11 cellular contexts compared by ENCODE assay signal in the genomic region with DNA sequence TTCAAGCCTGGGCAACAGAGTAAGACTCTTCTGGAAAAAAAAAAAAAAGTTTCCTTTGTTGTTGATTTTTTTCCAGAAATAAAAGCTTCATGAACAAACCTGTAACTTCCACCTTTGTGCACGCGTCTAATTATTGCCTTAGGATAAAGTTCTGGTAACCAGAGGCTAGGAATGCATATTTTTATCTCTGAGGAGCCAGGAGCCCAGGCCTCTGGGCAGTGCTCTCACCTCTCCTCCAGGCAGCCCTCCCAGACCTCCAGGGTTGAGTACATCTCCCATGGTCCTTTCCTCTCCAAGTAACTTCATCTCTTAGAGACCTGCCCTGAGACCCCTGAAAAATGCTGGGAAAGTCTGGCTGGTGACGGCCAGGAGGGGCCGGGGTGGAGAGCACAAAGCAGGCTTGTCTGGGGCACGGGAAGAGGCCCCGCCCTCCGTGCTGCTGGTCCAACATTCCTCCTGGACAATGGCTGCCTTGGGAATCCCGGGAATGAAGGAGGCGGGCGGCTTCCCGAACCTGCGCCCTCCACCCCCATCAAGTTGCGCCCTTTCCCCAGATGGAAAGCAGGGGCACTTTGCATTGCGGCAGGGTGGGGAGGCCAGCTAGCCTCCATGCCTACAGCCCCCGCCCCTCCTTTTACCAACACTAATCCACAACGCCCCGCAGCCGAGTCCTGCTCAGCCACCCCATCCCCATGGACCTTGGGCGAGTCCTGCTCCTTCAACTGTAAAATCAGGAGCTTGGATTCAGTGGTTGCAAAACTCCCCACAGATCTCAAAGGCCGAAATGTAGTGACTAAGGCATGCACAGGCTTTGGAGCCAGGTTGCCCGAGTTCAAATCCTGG. TPM values are rescaled to one million over a fixed set of nuclear protein-coding genes. Genes with fewer than 3 reads are reported as not detected.
DNase-seq lines count a peak whose midpoint lies in the region; ATAC-seq, FAIRE-seq and TF ChIP-seq lines count a peak whose summit lies in the region.
"Had no signal": no experiment of that assay in that cellular context is flagged by ENCODE, and none has a peak within 500 bp of the region (broad histone marks: within the 10 kb centered on the region; RNA-seq: fewer than 3 reads in every experiment).

No MANE protein-coding gene starts in this region.

- no peak for TF ChIP-seq EP300 in K562 (IDR thresholded peaks at IDR 0.05; ENCODE audit: low read length)

- H3K79me2 ChIP-seq in K562 (ENCODE audit: control insufficient read depth, insufficient read depth, low read length) = no peaks in the 10 kb centered on the region

- H3K36me3 ChIP-seq in ES-I3 (ENCODE audit: insufficient read depth, low read length) (no peaks in the 10 kb centered on the region), K562 (ENCODE audit: control insufficient read depth, insufficient read depth, low read length) (no peaks in the 10 kb centered on the region), iPS-18a (ENCODE audit: control insufficient read depth, low read depth, low read length) (no peaks in the 10 kb centered on the region)

- BruUV-seq in K562 (replicated peaks; lab: Mats Ljungman, UMichigan) = no TSS peak

- ATAC-seq in K562 (no peak), HG02798 (IDR thresholded peaks at IDR 0.05; ENCODE audit: poor library complexity, unreplicated experiment) (no peak), GM18870 (IDR thresholded peaks at IDR 0.05; ENCODE audit: unreplicated experiment) (no peak), GM21390 (IDR thresholded peaks at IDR 0.05; ENCODE audit: unreplicated experiment) (no peak)
- ATAC-seq: activated naive CD8-positive, alpha-beta T cell treated with anti-CD3 and anti-CD28 coated beads, Interleukin-2, amount 50 U/mL, for 24 hours had no signal

- CTCF ChIA-PET in K562 (lab: Yijun Ruan, JAX; ENCODE audit: low intra/inter-chr PET ratio) = no interaction called here

- no peaks in the 10 kb centered on the region for H3K9me1 ChIP-seq in K562 (ENCODE audit: control insufficient read depth, insufficient read depth, low read length)

- H3K9me3 ChIP-seq in ES-I3 (ENCODE audit: control insufficient read depth, insufficient read depth, low read length) (no peaks in the 10 kb centered on the region), K562 (replicated peaks; ENCODE audit: control insufficient read depth, insufficient read depth, low read depth, low read length) (no peaks in the 10 kb centered on the region), iPS-18a (ENCODE audit: control insufficient read depth, low read depth, low read length) (no peaks in the 10 kb centered on the region)

- no peak for TF ChIP-seq CTCF in K562 (IDR thresholded peaks at IDR 0.05 in 2 of 3, conservative IDR thresholded peaks at IDR 0.05 in 1 of 3; ENCODE audit: insufficient read depth in 2 of 3, low read depth in 1 of 3, low read length in 3 of 3)

- no peak for TF ChIP-seq POLR2A in K562 (conservative IDR thresholded peaks at IDR 0.05)

- in situ Hi-C loops in K562 (cut with MboI) = no loop called here

- no peak overlapping the region for H3K27ac ChIP-seq in K562 (ENCODE audit: extremely low read depth, low read depth, low read length)
- H3K27ac ChIP-seq in iPS-18a (ENCODE audit: low read length) = no peak overlapping the region

- peaks cover 4% of the 10 kb centered on the region; the same call in 1 of the 2 replicates for H4K20me1 ChIP-seq in K562 (replicated peaks; ENCODE audit: control insufficient read depth, insufficient read depth, low read length)

- intact Hi-C loops in K562 (cut with micrococcal nuclease) = no loop called here

- no peak for FAIRE-seq in K562 (lab: Jason Lieb, UNC)
- FAIRE-seq: islet of Langerhans had no signal

- H2AFZ ChIP-seq in K562 (ENCODE audit: low read depth, low read length) = no peak overlapping the region

- H3K4me1 ChIP-seq in ES-I3 (ENCODE audit: insufficient read depth, low read length) (no peaks in the 10 kb centered on the region), K562 (replicated peaks in 1 of 2; ENCODE audit: control insufficient read depth in 2 of 2, insufficient read depth in 2 of 2, low read length in 2 of 2) (no peaks in the 10 kb centered on the region), iPS-18a (ENCODE audit: control insufficient read depth, low read depth, low read length) (peaks cover 18% of the 10 kb centered on the region)

- H3K4me2 ChIP-seq in K562 (ENCODE audit: insufficient read depth, low read length) = no peak overlapping the region

- WGBS in K562 (ENCODE audit: insufficient coverage, low coverage, missing lambda C conversion rate) = 2% methylated on average over 21 of the region's 21 CpGs

- H3K9ac ChIP-seq in ES-I3 (ENCODE audit: low read depth, low read length) = peak overlapping the region; percentile 32
- no peak overlapping the region for H3K9ac ChIP-seq in K562 (ENCODE audit: insufficient read depth in 1 of 2, low read depth in 2 of 2, low read length in 2 of 2)
- peak overlapping the region; percentile 67 for H3K9ac ChIP-seq in iPS-18a (ENCODE audit: low read length)

- H3K27me3 ChIP-seq in K562 (ENCODE audit: control insufficient read depth in 2 of 2, insufficient read depth in 2 of 2, low read length in 2 of 2) (peaks cover 22 to 56% of the 10 kb centered on the region in 2 experiments), iPS-18a (ENCODE audit: control insufficient read depth, insufficient read depth, low read length) (peaks cover 27% of the 10 kb centered on the region)

- DNase-seq in K562 (ENCODE audit: extremely low read depth in 1 of 4, low spot score in 3 of 4) (no peak), retina (peak; percentile 80), NCI-H2081 (lab: John Stamatoyannopoulos, UW) (no peak)
- DNase-seq: activated naive CD8-positive, alpha-beta T cell treated with anti-CD3 and anti-CD28 coated beads, Interleukin-2, amount 50 U/mL, for 24 hours; NCI-H524 treated with DMSO at 0.1 percent for 48 hours had no signal

- POLR2A ChIA-PET in K562 (lab: Yijun Ruan, JAX) = interaction anchor here (0.9 to 1.1 kb wide), 2 partner anchors 9 to 13 kb away, joined by 3 to 4 read pairs; no protein-coding TSS in a partner anchor

- H3K4me3 ChIP-seq in K562 = no peak overlapping the region
- peak overlapping the region; percentile 65 for H3K4me3 ChIP-seq in iPS-18a (ENCODE audit: low read length)

- no peak for TF ChIP-seq RAD21 in K562 (CRISPR knock-in tag; conservative IDR thresholded peaks at IDR 0.05 in 1 of 2, IDR thresholded peaks at IDR 0.05 in 1 of 2)

RNA-seq across cellular contexts. Expression of a gene that starts 7.3 kb away (rescaled TPM):
- 0.07 TPM in 1 of 2 replicates, not detected in the other for total RNA-seq in K562 (2011; cell fraction: chromatin; rRNA removed; ENCODE audit: low replicate concordance)
- 0.17 TPM in 1 of 2 replicates, not detected in the other for total RNA-seq in K562 (2011; cell fraction: nucleolus; rRNA removed)
- total RNA-seq in K562 (2011; cell fraction: nucleoplasm; rRNA removed) = not detected in 2 replicates
- total RNA-seq in K562 (2014; rRNA removed) = not detected in 2 replicates
- total RNA-seq in K562 (2014; rRNA removed; fragmentation: Illumina TruSeq; extraction: Trizol) = not detected in 2 replicates
- total RNA-seq in K562 (2015; rRNA removed; fragmentation: Illumina TruSeq; extraction: Trizol) = not detected in 2 replicates
- total RNA-seq in K562 (2021) = not detected in 2 replicates
- 0.01 TPM in 1 of 2 replicates, not detected in the other for polyA plus RNA-seq in K562 (2011; rRNA removed)
- polyA plus RNA-seq in K562 (2011; cell fraction: cytosol; rRNA removed) = 0.01 TPM in 1 of 2 replicates, not detected in the other
- polyA plus RNA-seq in K562 (2011; cell fraction: nucleus; rRNA removed) = 0.04 TPM in 1 of 2 replicates, not detected in the other
- polyA plus RNA-seq in K562 (2012) = not detected in 2 replicates
- not detected in 2 replicates for polyA plus RNA-seq in K562 (2014; fragmentation: Illumina TruSeq; extraction: Trizol)
- not detected for polyA plus RNA-seq in K562 (2014; fragmentation: Nextera tagmentation; extraction: Ambion mirVana)
- not detected in 2 replicates for polyA plus RNA-seq in K562 (2014; rRNA removed)
- not detected in 2 replicates for polyA minus RNA-seq in K562 (2011; rRNA and poly(A)+ RNA removed)
- polyA minus RNA-seq in K562 (2011; cell fraction: cytosol; rRNA and poly(A)+ RNA removed) = not detected in 2 replicates
- polyA minus RNA-seq in K562 (2011; cell fraction: nucleus; rRNA and poly(A)+ RNA removed) = not detected in 2 replicates

RNA-seq across cellular contexts. Expression of a gene that starts 32.1 kb away (rescaled TPM):
- 0.21 and 0.51 TPM in 2 replicates for total RNA-seq in K562 (2011; cell fraction: chromatin; rRNA removed; ENCODE audit: low replicate concordance)
- 0.39 and 0.50 TPM in 2 replicates for total RNA-seq in K562 (2011; cell fraction: nucleolus; rRNA removed)
- 0.31 and 0.37 TPM in 2 replicates for total RNA-seq in K562 (2011; cell fraction: nucleoplasm; rRNA removed)
- total RNA-seq in K562 (2014; rRNA removed) (not detected in 2 replicates), K562 (2014; rRNA removed; fragmentation: Illumina TruSeq; extraction: Trizol) (0.07 and 0.10 TPM in 2 replicates), K562 (2015; rRNA removed; fragmentation: Illumina TruSeq; extraction: Trizol) (0.11 and 0.23 TPM in 2 replicates), K562 (2021) (0.20 TPM in 1 of 2 replicates, not detected in the other)
- polyA plus RNA-seq in K562 (2011; rRNA removed) (0.06 and 0.08 TPM in 2 replicates), K562 (2014; fragmentation: Illumina TruSeq; extraction: Trizol) (0.04 TPM in 1 of 2 replicates, not detected in the other), K562 (2014; fragmentation: Nextera tagmentation; extraction: Ambion mirVana) (not detected), K562 (2014; rRNA removed) (0.11 TPM in 1 of 2 replicates, not detected in the other)
- polyA plus RNA-seq in K562 (2011; cell fraction: cytosol; rRNA removed) = 0.04 TPM in 1 of 2 replicates, not detected in the other
- polyA plus RNA-seq in K562 (2011; cell fraction: nucleus; rRNA removed) = 0.18 and 0.47 TPM in 2 replicates
- polyA plus RNA-seq in K562 (2012) = 0.17 and 3.1 TPM in 2 replicates
- not detected in 2 replicates for polyA minus RNA-seq in K562 (2011; rRNA and poly(A)+ RNA removed)
- polyA minus RNA-seq in K562 (2011; cell fraction: cytosol; rRNA and poly(A)+ RNA removed) = not detected in 2 replicates
- 0.27 and 0.44 TPM in 2 replicates for polyA minus RNA-seq in K562 (2011; cell fraction: nucleus; rRNA and poly(A)+ RNA removed)

RNA-seq across cellular contexts. Expression of a gene that starts 51.5 kb away (rescaled TPM):
- 1.3 and 3.5 TPM in 2 replicates for total RNA-seq in K562 (2011; cell fraction: chromatin; rRNA removed; ENCODE audit: low replicate concordance)
- 2.1 and 2.7 TPM in 2 replicates for total RNA-seq in K562 (2011; cell fraction: nucleolus; rRNA removed)
- total RNA-seq in K562 (2011; cell fraction: nucleoplasm; rRNA removed) = 1.2 and 2.4 TPM in 2 replicates
- total RNA-seq in K562 (2014; rRNA removed) = 0.20 and 0.91 TPM in 2 replicates
- total RNA-seq in K562 (2014; rRNA removed; fragmentation: Illumina TruSeq; extraction: Trizol) = 0.06 and 0.22 TPM in 2 replicates
- 0.36 and 0.87 TPM in 2 replicates for total RNA-seq in K562 (2015; rRNA removed; fragmentation: Illumina TruSeq; extraction: Trizol)
- 1.3 and 1.4 TPM in 2 replicates for total RNA-seq in K562 (2021)
- 0.26 and 0.83 TPM in 2 replicates for polyA plus RNA-seq in K562 (2011; rRNA removed)
- 0.39 and 0.47 TPM in 2 replicates for polyA plus RNA-seq in K562 (2011; cell fraction: cytosol; rRNA removed)
- 2.0 and 2.1 TPM in 2 replicates for polyA plus RNA-seq in K562 (2011; cell fraction: nucleus; rRNA removed)
- 1.2 and 5.1 TPM in 2 replicates for polyA plus RNA-seq in K562 (2012)
- polyA plus RNA-seq in K562 (2014; fragmentation: Illumina TruSeq; extraction: Trizol) = 0.30 and 0.71 TPM in 2 replicates
- under 1 TPM; 0.07 to 0.11 TPM for polyA plus RNA-seq in K562 (2014; fragmentation: Nextera tagmentation; extraction: Ambion mirVana)
- 0.42 and 0.45 TPM in 2 replicates for polyA plus RNA-seq in K562 (2014; rRNA removed)
- polyA minus RNA-seq in K562 (2011; rRNA and poly(A)+ RNA removed) = 0.28 and 1.2 TPM in 2 replicates
- polyA minus RNA-seq in K562 (2011; cell fraction: cytosol; rRNA and poly(A)+ RNA removed) = not detected in 2 replicates
- 0.94 and 1.7 TPM in 2 replicates for polyA minus RNA-seq in K562 (2011; cell fraction: nucleus; rRNA and poly(A)+ RNA removed)

Comparison
In these comparisons a context has a peak if more than half of its experiments do, and no peak if none do; other contexts are left out.
1. H3K9ac ChIP-seq: peak in ES-I3 (single experiment) and iPS-18a (single experiment); none in K562 (0 of 2).